Comparison of ENCODE assay signal across 8 cellular contexts in genomic region chr13:19601749-19602725, GRCh38. TPM values are rescaled to one million over a fixed set of nuclear protein-coding genes. Genes with fewer than 3 reads are reported as not detected.
DNase-seq lines count a peak whose midpoint lies in the region; ATAC-seq lines count a peak whose summit lies in the region.

No MANE protein-coding gene starts in this region.

- H3K27me3 ChIP-seq in skeletal muscle satellite cell (ENCODE audit: control insufficient read depth, insufficient read depth, low read length): no peaks in the 10 kb centered on the region

- no peak overlapping the region for H3K27ac Mint-ChIP-seq in activated naive CD4-positive, alpha-beta T cell treated with anti-CD3 and anti-CD28 coated beads, Interleukin-2, amount 50 U/mL, for 72 hours

- H3K4me3 ChIP-seq in skeletal muscle satellite cell (ENCODE audit: low read length): peak overlapping the region; percentile 80

- peak overlapping the region; percentile 96 for H3K4me2 ChIP-seq in skeletal muscle satellite cell (ENCODE audit: low read length)

- H3K9ac ChIP-seq in skeletal muscle satellite cell (ENCODE audit: low read depth, low read length): peak overlapping the region; percentile 62

- H3K36me3 Mint-ChIP-seq in activated naive CD4-positive, alpha-beta T cell treated with anti-CD3 and anti-CD28 coated beads, Interleukin-2, amount 50 U/mL, for 72 hours: peaks cover 12 to 30% of the 10 kb centered on the region in 2 donors

- peak; percentile 61 for DNase-seq in Caki2 (ENCODE audit: low read depth)
- peak; percentile 52 for DNase-seq in NOMO-1 treated with dmso at 0.1 percent for 144 hours (lab: John Stamatoyannopoulos, UW; ENCODE audit: unreplicated experiment)
- DNase-seq in activated naive CD4-positive, alpha-beta T cell treated with anti-CD3 and anti-CD28 coated beads, Interleukin-2, amount 50 U/mL, for 72 hours (ENCODE audit: low spot score in 2 of 2): peak; percentile 39 to 72
- DNase-seq in hepatic stellate cell (ENCODE audit: low spot score): peak; percentile 62
- DNase-seq in globus pallidus (ENCODE audit: low spot score): no peak

- peaks cover 0 to 13% of the 10 kb centered on the region in 2 donors for H3K9me3 Mint-ChIP-seq in activated naive CD4-positive, alpha-beta T cell treated with anti-CD3 and anti-CD28 coated beads, Interleukin-2, amount 50 U/mL, for 72 hours

- in situ Hi-C loops in Caki2 (cut with HindIII; ENCODE audit: low pct_unique_long_range_greater_than_20kb, low sequenced_read_pairs): no loop called here

- no peaks in the 10 kb centered on the region for H3K9me3 ChIP-seq in skeletal muscle satellite cell (replicated peaks; ENCODE audit: low read length)

- peaks cover 3% of the 10 kb centered on the region for H3K4me1 ChIP-seq in skeletal muscle satellite cell (ENCODE audit: control insufficient read depth, insufficient read depth, low read length)

- ATAC-seq in GM19025 (IDR thresholded peaks at IDR 0.05; ENCODE audit: low read depth, unreplicated experiment) (peak; percentile 84), HG03103 (IDR thresholded peaks at IDR 0.05; ENCODE audit: low read depth, unreplicated experiment) (peak; percentile 79)
- ATAC-seq in activated naive CD4-positive, alpha-beta T cell treated with anti-CD3 and anti-CD28 coated beads, Interleukin-2, amount 50 U/mL, for 72 hours: peak; percentile 91 to 95

- H3K36me3 ChIP-seq in skeletal muscle satellite cell (ENCODE audit: insufficient read depth, low read length): no peaks in the 10 kb centered on the region

RNA-seq across cellular contexts. Expression of gene MPHOSPH8, which starts 31.4 kb away (rescaled TPM):
- 1.1 and 5.9 TPM in 2 replicates for total RNA-seq in Caki2 (2014; rRNA removed; shearing (Covaris generic); ENCODE audit: low replicate concordance)
- total RNA-seq in activated naive CD4-positive, alpha-beta T cell treated with anti-CD3 and anti-CD28 coated beads, Interleukin-2, amount 50 U/mL, for 72 hours: 10 to 100 TPM; 24.6 to 39.8 TPM
- 7.9 and 8.1 TPM in 2 replicates for total RNA-seq in skeletal muscle satellite cell (2012; rRNA removed)

RNA-seq across cellular contexts. Expression of gene TPTE2, which starts 40.7 kb away (rescaled TPM):
- total RNA-seq in Caki2 (2014; rRNA removed; shearing (Covaris generic); ENCODE audit: low replicate concordance): not detected in 2 replicates
- total RNA-seq in activated naive CD4-positive, alpha-beta T cell treated with anti-CD3 and anti-CD28 coated beads, Interleukin-2, amount 50 U/mL, for 72 hours: under 1 TPM in 1 of 2 donors, not detected in 1; 0.16 TPM
- not detected in 2 replicates for total RNA-seq in skeletal muscle satellite cell (2012; rRNA removed)
